In genomic region chr5:180142008-180142803, GRCh38 we compare ENCODE assay signal across 29 cellular contexts.
DNase-seq lines count a peak whose midpoint lies in the region; ATAC-seq, FAIRE-seq and TF ChIP-seq lines count a peak whose summit lies in the region.
"Had no signal": no experiment of that assay in that cellular context is flagged by ENCODE, and none has a peak within 500 bp of the region (broad histone marks: within the 10 kb centered on the region; RNA-seq: fewer than 3 reads in every experiment).

No MANE protein-coding gene starts in this region.

- no peaks in the 10 kb centered on the region for H3K9me3 ChIP-seq in kidney (ENCODE audit: control insufficient read depth in 1 of 2, low read length in 2 of 2)
- H3K9me3 ChIP-seq: gastrocnemius medialis, neutrophil, uterus had no signal

- peak; percentile 35 for DNase-seq in activated CD8-positive, alpha-beta memory T cell treated with anti-CD3 and anti-CD28 coated beads, Interleukin-2, amount 10 ng/mL, durations not matched to agents 7 days and 5 days
- DNase-seq in activated CD8-positive, alpha-beta memory T cell treated with anti-CD3 and anti-CD28 coated beads for 24 hours = no peak
- DNase-seq in NCI-H69 (lab: John Stamatoyannopoulos, UW) (peak; percentile 50), kidney (peak; percentile 29), GM19239 (ENCODE audit: insufficient read length, low spot score) (no peak), left colon (no peak)
- DNase-seq in effector CD4-positive, alpha-beta T cell = no peak
- DNase-seq: activated CD4-positive, alpha-beta T cell treated with anti-CD3 and anti-CD28 coated beads, Interleukin-2, amount 50 U/mL, for 4 hours; activated CD8-positive, alpha-beta memory T cell treated with anti-CD3 and anti-CD28 coated beads, Interleukin-2, amount 50 U/mL, for 48 hours; DMS79; effector memory CD4-positive, alpha-beta T cell; esophagus squamous epithelium; gastrocnemius medialis; KBM-7; lower lobe of right lung; MM.1S; NCI-H510A treated with DMSO at 0.1 percent for 48 hours; OCI-M1; stimulated activated CD4-positive, alpha-beta T cell treated with anti-CD3 and anti-CD28 coated beads, Interleukin-2, amount 100 ng/mL, for 24 hours had no signal

- peaks cover 5% of the 10 kb centered on the region for H3K9me3 Mint-ChIP-seq in activated CD8-positive, alpha-beta memory T cell treated with anti-CD3 and anti-CD28 coated beads, Interleukin-2, amount 10 ng/mL, durations not matched to agents 7 days and 5 days (ENCODE audit: low read depth)

- H3K27ac ChIP-seq in kidney (ENCODE audit: low read depth in 2 of 2, low read length in 2 of 2) (no peak overlapping the region), temporal lobe (ENCODE audit: low read depth, low read length) (peak overlapping the region; percentile 4)
- H3K27ac ChIP-seq: esophagus squamous epithelium, gastrocnemius medialis, lower lobe of right lung, neutrophil, uterus had no signal

- TF ChIP-seq CTCF in kidney (IDR thresholded peaks at IDR 0.05; ENCODE audit: borderline replicate concordance, extremely low read depth, insufficient read depth) = no peak

- H3K27me3 Mint-ChIP-seq in activated CD8-positive, alpha-beta memory T cell treated with anti-CD3 and anti-CD28 coated beads, Interleukin-2, amount 10 ng/mL, durations not matched to agents 7 days and 5 days = peaks cover 11% of the 10 kb centered on the region

- intact Hi-C loops in kidney (cut with DNase I) = no loop called here
- intact Hi-C loops in left colon (cut with DNase I, micrococcal nuclease) = no loop called here

- no peak overlapping the region for H3K9ac ChIP-seq in kidney (ENCODE audit: low read length in 2 of 2)

- FAIRE-seq in kidney (lab: Jason Lieb, UNC) (no peak), GM19239 (lab: Jason Lieb, UNC) (no peak)
- FAIRE-seq: H54 had no signal

- no peaks in the 10 kb centered on the region for H3K36me3 ChIP-seq in kidney (ENCODE audit: control insufficient read depth in 1 of 2, insufficient read depth in 2 of 2, low read length in 2 of 2)
- H3K36me3 ChIP-seq: esophagus squamous epithelium, gastrocnemius medialis, lower lobe of right lung, neutrophil, uterus had no signal

- no peak for ATAC-seq in activated CD8-positive, alpha-beta memory T cell treated with anti-CD3 and anti-CD28 coated beads, Interleukin-2, amount 10 ng/mL, durations not matched to agents 7 days and 5 days
- ATAC-seq in left colon = no peak
- ATAC-seq: gastrocnemius medialis; lower lobe of right lung; Right ventricle myocardium inferior; stimulated activated effector memory CD8-positive, alpha-beta T cell treated with anti-CD3 and anti-CD28 coated beads, Interleukin-12 subunit alpha, Interleukin-12 subunit beta, amount 100 ng/mL, for 72 hours; WTC11 had no signal

- no peak overlapping the region for H3K27ac Mint-ChIP-seq in activated CD8-positive, alpha-beta memory T cell treated with anti-CD3 and anti-CD28 coated beads, Interleukin-2, amount 10 ng/mL, durations not matched to agents 7 days and 5 days
- H3K27ac Mint-ChIP-seq: activated T-helper 2 cell treated with anti-CD3 and anti-CD28 coated beads, Interferon-gamma antibody, Interleukin-2, Interleukin-4, amounts not matched to agents 10 μg/mL and 5 μg/mL and 100 μg/mL, durations not matched to agents 14 hours and 24 hours and 36 hours; stimulated activated effector memory CD8-positive, alpha-beta T cell treated with anti-CD3 and anti-CD28 coated beads, Interleukin-12 subunit alpha, Interleukin-12 subunit beta, amount 100 ng/mL, for 72 hours; T-helper 2 cell treated with Interferon-gamma antibody and Interleukin-4, amounts not matched to agents 5 μg/mL and 100 μg/mL, for 36 hours; WTC11 had no signal

- no peaks in the 10 kb centered on the region for H3K4me1 ChIP-seq in kidney (ENCODE audit: control insufficient read depth in 1 of 2, insufficient read depth in 1 of 2, low read depth in 1 of 2, low read length in 2 of 2)
- H3K4me1 ChIP-seq: esophagus squamous epithelium, gastrocnemius medialis, lower lobe of right lung, uterus had no signal

- H3K4me1 Mint-ChIP-seq in activated CD8-positive, alpha-beta memory T cell treated with anti-CD3 and anti-CD28 coated beads, Interleukin-2, amount 10 ng/mL, durations not matched to agents 7 days and 5 days = no peaks in the 10 kb centered on the region
- H3K4me1 Mint-ChIP-seq: stimulated activated effector memory CD8-positive, alpha-beta T cell treated with anti-CD3 and anti-CD28 coated beads, Interleukin-12 subunit alpha, Interleukin-12 subunit beta, amount 100 ng/mL, for 72 hours; WTC11 had no signal

- CTCF ChIA-PET in activated CD8-positive, alpha-beta memory T cell treated with anti-CD3 and anti-CD28 coated beads, Interleukin-2, amount 10 ng/mL, durations not matched to agents 7 days and 5 days (lab: Charles Lee) = interaction anchor here (0.7 kb wide), 1 partner anchor 1073 kb away, joined by 3 read pairs; no protein-coding TSS in a partner anchor

- no peak overlapping the region for H3K4me3 ChIP-seq in kidney (ENCODE audit: low read length in 2 of 2)
- H3K4me3 ChIP-seq: esophagus squamous epithelium, gastrocnemius medialis, lower lobe of right lung, smooth muscle cell, uterus had no signal

- H3K4me3 Mint-ChIP-seq in activated CD8-positive, alpha-beta memory T cell treated with anti-CD3 and anti-CD28 coated beads, Interleukin-2, amount 10 ng/mL, durations not matched to agents 7 days and 5 days = no peak overlapping the region
- H3K4me3 Mint-ChIP-seq: stimulated activated effector memory CD8-positive, alpha-beta T cell treated with anti-CD3 and anti-CD28 coated beads, Interleukin-12 subunit alpha, Interleukin-12 subunit beta, amount 100 ng/mL, for 72 hours; T-helper 2 cell treated with Interferon-gamma antibody and Interleukin-4, amounts not matched to agents 5 μg/mL and 100 μg/mL, for 36 hours; WTC11 had no signal

- no peaks in the 10 kb centered on the region for H3K36me3 Mint-ChIP-seq in activated CD8-positive, alpha-beta memory T cell treated with anti-CD3 and anti-CD28 coated beads, Interleukin-2, amount 10 ng/mL, durations not matched to agents 7 days and 5 days
- H3K36me3 Mint-ChIP-seq: stimulated activated effector memory CD8-positive, alpha-beta T cell treated with anti-CD3 and anti-CD28 coated beads, Interleukin-12 subunit alpha, Interleukin-12 subunit beta, amount 100 ng/mL, for 72 hours; WTC11 had no signal

Comparison
In these comparisons a context has a peak if more than half of its experiments do, and no peak if none do; other contexts are left out.
1. DNase-seq: peak in activated CD8-positive, alpha-beta memory T cell treated with anti-CD3 and anti-CD28 coated beads, Interleukin-2, amount 10 ng/mL, durations not matched to agents 7 days and 5 days (single experiment), NCI-H69 (single experiment) and kidney (single experiment); none in activated CD8-positive, alpha-beta memory T cell treated with anti-CD3 and anti-CD28 coated beads for 24 hours (single experiment), effector CD4-positive, alpha-beta T cell (single experiment), GM19239 (single experiment) and left colon (0 of 2).